Comparison of ENCODE assay signal across 12 cellular contexts in the genomic region with DNA sequence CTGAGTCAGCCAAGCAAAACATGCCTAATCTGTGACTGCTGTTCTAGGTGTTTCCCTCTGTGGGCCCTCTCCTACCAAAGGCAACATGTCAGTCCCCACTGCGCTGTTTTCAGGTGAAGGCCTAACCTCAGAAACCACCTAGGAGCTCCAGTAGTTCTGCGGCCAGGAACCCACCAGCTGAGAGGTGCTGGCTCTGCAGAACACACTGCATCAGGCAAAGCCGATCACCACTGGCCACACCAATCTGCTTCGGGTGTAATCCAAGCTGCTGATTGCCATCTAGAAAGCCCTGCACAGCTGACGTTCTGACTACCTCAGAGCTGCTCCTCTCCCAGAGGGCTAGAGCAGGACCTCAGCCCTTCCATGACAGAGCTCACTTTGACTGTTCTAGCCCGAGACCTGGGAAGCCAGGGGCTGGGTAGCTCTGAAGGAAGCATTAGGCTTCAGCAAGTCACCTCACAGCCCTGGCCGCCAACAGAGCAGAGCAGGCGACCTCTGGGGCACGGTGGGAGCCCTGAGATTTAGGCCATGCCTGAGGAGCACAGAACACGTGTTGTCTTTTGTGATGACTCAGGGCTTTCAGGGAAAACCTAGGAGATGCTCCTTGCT. TPM values are rescaled to one million over a fixed set of nuclear protein-coding genes. Genes with fewer than 3 reads are reported as not detected.
DNase-seq lines count a peak whose midpoint lies in the region; ATAC-seq, FAIRE-seq and TF ChIP-seq lines count a peak whose summit lies in the region.
"Had no signal": no experiment of that assay in that cellular context is flagged by ENCODE, and none has a peak within 500 bp of the region (broad histone marks: within the 10 kb centered on the region; RNA-seq: fewer than 3 reads in every experiment).

No MANE protein-coding gene starts in this region.

- intact Hi-C loops in activated T-helper 1 cell treated with anti-CD3 and anti-CD28 coated beads, Interleukin-12 subunit alpha, Interleukin-12 subunit beta, Interleukin-2, Interleukin-4 antibody, amounts not matched to agents 30 ng/mL and 10 ng/mL and 1 ng/mL, durations not matched to agents 14 hours and 24 hours and 36 hours (cut with micrococcal nuclease): no loop called here
- intact Hi-C loops in transverse colon (cut with DNase I; ENCODE audit: low total_unique reads): no loop called here
- intact Hi-C loops in kidney (cut with DNase I): no loop called here

- TF ChIP-seq POLR2A in transverse colon (IDR thresholded peaks at IDR 0.05): no peak

- in situ Hi-C loops in transverse colon (cut with MboI; ENCODE audit: low pct_ligation_motif_present in 1 of 4, low pct_unique_long_range_greater_than_20kb in 1 of 4, low sequenced_read_pairs in 3 of 4): no loop called here

- FAIRE-seq in kidney (lab: Jason Lieb, UNC): no peak
- FAIRE-seq: HTR-8/SVneo had no signal

- ATAC-seq in HG02642 (IDR thresholded peaks at IDR 0.05; ENCODE audit: poor library complexity, unreplicated experiment): no peak

- peaks cover 30% of the 10 kb centered on the region for H3K36me3 Mint-ChIP-seq in activated T-helper 1 cell treated with anti-CD3 and anti-CD28 coated beads, Interleukin-12 subunit alpha, Interleukin-12 subunit beta, Interleukin-2, Interleukin-4 antibody, amounts not matched to agents 30 ng/mL and 10 ng/mL and 1 ng/mL, durations not matched to agents 14 hours and 24 hours and 36 hours (ENCODE audit: low read depth)

- H3K4me3 ChIP-seq in transverse colon (no peak overlapping the region), kidney (ENCODE audit: low read length in 2 of 2) (no peak overlapping the region)

- H3K27me3 Mint-ChIP-seq in activated T-helper 1 cell treated with anti-CD3 and anti-CD28 coated beads, Interleukin-12 subunit alpha, Interleukin-12 subunit beta, Interleukin-2, Interleukin-4 antibody, amounts not matched to agents 30 ng/mL and 10 ng/mL and 1 ng/mL, durations not matched to agents 14 hours and 24 hours and 36 hours (ENCODE audit: insufficient read depth): no peaks in the 10 kb centered on the region
- H3K27me3 Mint-ChIP-seq: memory B cell had no signal

- no peak overlapping the region for H3K9ac ChIP-seq in kidney (ENCODE audit: low read length in 2 of 2)

- TF ChIP-seq CTCF in transverse colon (IDR thresholded peaks at IDR 0.05) (no peak), kidney (IDR thresholded peaks at IDR 0.05; ENCODE audit: borderline replicate concordance, extremely low read depth, insufficient read depth) (no peak)

- peaks cover 0 to 13% (median 6%) of the 10 kb centered on the region in 4 donors for H3K36me3 ChIP-seq in transverse colon
- peaks cover 0 to 7% of the 10 kb centered on the region in 2 donors for H3K36me3 ChIP-seq in kidney (ENCODE audit: control insufficient read depth in 1 of 2, insufficient read depth in 2 of 2, low read length in 2 of 2)

- 83% methylated on average over 10 of the region's 10 CpGs; no CpG with 5 or more reads in 1 of the 2 donors for WGBS in transverse colon (ENCODE audit: low coverage in 1 of 2), 2 donors

- peaks cover 73% of the 10 kb centered on the region for H3K4me1 Mint-ChIP-seq in activated T-helper 1 cell treated with anti-CD3 and anti-CD28 coated beads, Interleukin-12 subunit alpha, Interleukin-12 subunit beta, Interleukin-2, Interleukin-4 antibody, amounts not matched to agents 30 ng/mL and 10 ng/mL and 1 ng/mL, durations not matched to agents 14 hours and 24 hours and 36 hours (ENCODE audit: low read depth)

- H3K27ac ChIP-seq in transverse colon (peak overlapping the region; percentile 1 to 91 (median 28)), kidney (ENCODE audit: low read depth in 2 of 2, low read length in 2 of 2) (no peak overlapping the region)

- no peak for TF ChIP-seq EP300 in transverse colon (IDR thresholded peaks at IDR 0.05; ENCODE audit: low read depth)

- no peaks in the 10 kb centered on the region for H3K27me3 ChIP-seq in transverse colon

- H3K27ac Mint-ChIP-seq in activated T-helper 1 cell treated with anti-CD3 and anti-CD28 coated beads, Interleukin-12 subunit alpha, Interleukin-12 subunit beta, Interleukin-2, Interleukin-4 antibody, amounts not matched to agents 30 ng/mL and 10 ng/mL and 1 ng/mL, durations not matched to agents 14 hours and 24 hours and 36 hours: peak overlapping the region; percentile 53
- H3K27ac Mint-ChIP-seq: memory B cell had no signal

- peak; percentile 37 for DNase-seq in stimulated activated CD4-positive, alpha-beta T cell treated with anti-CD3 and anti-CD28 coated beads, Interleukin-15, amount 100 ng/mL, for 24 hours
- no peak for DNase-seq in stimulated activated CD4-positive, alpha-beta T cell treated with anti-CD3 and anti-CD28 coated beads, Interleukin-12 subunit alpha, Interleukin-12 subunit beta, amount 100 ng/mL, for 4 hours
- peak; percentile 37 for DNase-seq in activated T-helper 1 cell treated with anti-CD3 and anti-CD28 coated beads, Interleukin-12 subunit alpha, Interleukin-12 subunit beta, Interleukin-2, Interleukin-4 antibody, amounts not matched to agents 30 ng/mL and 10 ng/mL and 1 ng/mL, durations not matched to agents 14 hours and 24 hours and 36 hours (ENCODE audit: low spot score)
- DNase-seq in iris pigment epithelial cell (ENCODE audit: low read depth) (peak; percentile 46), transverse colon (peak; percentile 34), kidney (no peak), LoVo (ENCODE audit: low spot score) (no peak)
- DNase-seq: dermis blood vessel endothelial cell, NCI-H1930 had no signal

- no peaks in the 10 kb centered on the region for H3K9me3 Mint-ChIP-seq in activated T-helper 1 cell treated with anti-CD3 and anti-CD28 coated beads, Interleukin-12 subunit alpha, Interleukin-12 subunit beta, Interleukin-2, Interleukin-4 antibody, amounts not matched to agents 30 ng/mL and 10 ng/mL and 1 ng/mL, durations not matched to agents 14 hours and 24 hours and 36 hours
- H3K9me3 Mint-ChIP-seq: memory B cell had no signal

- peaks cover 15 to 81% (median 34%) of the 10 kb centered on the region in 4 donors for H3K4me1 ChIP-seq in transverse colon
- peaks cover 12 to 32% of the 10 kb centered on the region in 2 donors for H3K4me1 ChIP-seq in kidney (ENCODE audit: control insufficient read depth in 1 of 2, insufficient read depth in 1 of 2, low read depth in 1 of 2, low read length in 2 of 2)

- H3K9me3 ChIP-seq in transverse colon (no peaks in the 10 kb centered on the region), kidney (ENCODE audit: control insufficient read depth in 1 of 2, low read length in 2 of 2) (no peaks in the 10 kb centered on the region)

- peak overlapping the region; percentile 1 for H3K4me3 Mint-ChIP-seq in activated T-helper 1 cell treated with anti-CD3 and anti-CD28 coated beads, Interleukin-12 subunit alpha, Interleukin-12 subunit beta, Interleukin-2, Interleukin-4 antibody, amounts not matched to agents 30 ng/mL and 10 ng/mL and 1 ng/mL, durations not matched to agents 14 hours and 24 hours and 36 hours
- H3K4me3 Mint-ChIP-seq: memory B cell had no signal

RNA-seq across cellular contexts. Expression of a gene that starts 14.8 kb away (rescaled TPM):
- total RNA-seq in activated T-helper 1 cell treated with anti-CD3 and anti-CD28 coated beads, Interleukin-12 subunit alpha, Interleukin-12 subunit beta, Interleukin-2, Interleukin-4 antibody, amounts not matched to agents 30 ng/mL and 10 ng/mL and 1 ng/mL, durations not matched to agents 14 hours and 24 hours and 36 hours: 15.9 and 18.7 TPM in 2 replicates
- total RNA-seq in transverse colon: 100 to 1,000 TPM in 1 of 4 donors, 10 to 100 TPM in 3; 72.0 to 131 (median 83.0) TPM
- total RNA-seq in kidney: 29.1 TPM
- 21.0 TPM for polyA plus RNA-seq in kidney (ENCODE audit: insufficient read depth, low read depth, low replicate concordance)

RNA-seq across cellular contexts. Expression of a gene that starts 48.1 kb away (rescaled TPM):
- 51.7 and 53.2 TPM in 2 replicates for total RNA-seq in activated T-helper 1 cell treated with anti-CD3 and anti-CD28 coated beads, Interleukin-12 subunit alpha, Interleukin-12 subunit beta, Interleukin-2, Interleukin-4 antibody, amounts not matched to agents 30 ng/mL and 10 ng/mL and 1 ng/mL, durations not matched to agents 14 hours and 24 hours and 36 hours
- total RNA-seq in transverse colon (10 to 100 TPM; 14.3 to 34.5 (median 22.1) TPM), kidney (42.6 TPM)
- 11.7 TPM for polyA plus RNA-seq in kidney (ENCODE audit: insufficient read depth, low read depth, low replicate concordance)

RNA-seq across cellular contexts. Expression of a gene that starts 51.4 kb away (rescaled TPM):
- 0.37 and 0.60 TPM in 2 replicates for total RNA-seq in activated T-helper 1 cell treated with anti-CD3 and anti-CD28 coated beads, Interleukin-12 subunit alpha, Interleukin-12 subunit beta, Interleukin-2, Interleukin-4 antibody, amounts not matched to agents 30 ng/mL and 10 ng/mL and 1 ng/mL, durations not matched to agents 14 hours and 24 hours and 36 hours
- 1 to 10 TPM in 3 of 4 donors, under 1 TPM in 1; 0.75 to 8.0 (median 2.3) TPM for total RNA-seq in transverse colon
- total RNA-seq in kidney: 40.8 TPM
- 82.5 TPM for polyA plus RNA-seq in kidney (ENCODE audit: insufficient read depth, low read depth, low replicate concordance)

Comparison
In these comparisons a context has a peak if more than half of its experiments do, and no peak if none do; other contexts are left out.
1. DNase-seq: peak in stimulated activated CD4-positive, alpha-beta T cell treated with anti-CD3 and anti-CD28 coated beads, Interleukin-15, amount 100 ng/mL, for 24 hours (single experiment), activated T-helper 1 cell treated with anti-CD3 and anti-CD28 coated beads, Interleukin-12 subunit alpha, Interleukin-12 subunit beta, Interleukin-2, Interleukin-4 antibody, amounts not matched to agents 30 ng/mL and 10 ng/mL and 1 ng/mL, durations not matched to agents 14 hours and 24 hours and 36 hours (single experiment), iris pigment epithelial cell (single experiment) and transverse colon (single experiment); none in stimulated activated CD4-positive, alpha-beta T cell treated with anti-CD3 and anti-CD28 coated beads, Interleukin-12 subunit alpha, Interleukin-12 subunit beta, amount 100 ng/mL, for 4 hours (single experiment), kidney (single experiment) and LoVo (single experiment).
2. H3K27ac ChIP-seq: peak in transverse colon (4 of 4); none in kidney (0 of 2).